13 cellular contexts compared by ENCODE assay signal in genomic region chr4:173525118-173526033, GRCh38. TPM values are rescaled to one million over a fixed set of nuclear protein-coding genes. Genes with fewer than 3 reads are reported as not detected.
A peak's percentile ranks its signal among the peaks of the same experiment; 100 is the strongest.
DNase-seq lines count a peak whose midpoint lies in the region; ATAC-seq and TF ChIP-seq lines count a peak whose summit lies in the region.
"Had no signal": no experiment of that assay in that cellular context is flagged by ENCODE, and none has a peak within 500 bp of the region (broad histone marks: within the 10 kb centered on the region; RNA-seq: fewer than 3 reads in every experiment).

No MANE protein-coding gene starts in this region.

- H3K27ac Mint-ChIP-seq in activated naive CD8-positive, alpha-beta T cell treated with anti-CD3 and anti-CD28 coated beads, Interleukin-2, amount 10 ng/mL, durations not matched to agents 7 days and 5 days: peak overlapping the region; percentile 75

- POLR2A ChIA-PET in activated naive CD8-positive, alpha-beta T cell treated with anti-CD3 and anti-CD28 coated beads, Interleukin-2, amount 10 ng/mL, durations not matched to agents 7 days and 5 days (lab: Charles Lee): no interaction called here

- H3K36me3 ChIP-seq in H7 (replicated peaks; ENCODE audit: control insufficient read depth, insufficient read depth, low read length) (no peaks in the 10 kb centered on the region), rectal smooth muscle tissue (ENCODE audit: control insufficient read depth, insufficient read depth, low read length) (peaks cover 11% of the 10 kb centered on the region)

- ATAC-seq in activated naive CD8-positive, alpha-beta T cell treated with anti-CD3 and anti-CD28 coated beads, Interleukin-2, amount 10 ng/mL, durations not matched to agents 7 days and 5 days (ENCODE audit: low read depth): no peak
- no peak for ATAC-seq in left ventricle myocardium superior
- ATAC-seq in activated CD4-positive, CD25-positive, alpha-beta regulatory T cell treated with anti-CD3 and anti-CD28 coated beads, Interleukin-2, amount 50 U/mL, for 24 hours: no peak
- ATAC-seq: T-cell had no signal

- H3K4me1 ChIP-seq in rectal smooth muscle tissue (ENCODE audit: control insufficient read depth, insufficient read depth, low read length): peaks cover 19% of the 10 kb centered on the region

- peaks cover 23% of the 10 kb centered on the region for H3K4me1 Mint-ChIP-seq in activated naive CD8-positive, alpha-beta T cell treated with anti-CD3 and anti-CD28 coated beads, Interleukin-2, amount 10 ng/mL, durations not matched to agents 7 days and 5 days

- no peak for TF ChIP-seq POLR2A in erythroblast (IDR thresholded peaks at IDR 0.05; ENCODE audit: low read length)

- intact Hi-C loops in left ventricle myocardium superior (cut with micrococcal nuclease): no loop called here

- H3K36me3 Mint-ChIP-seq in activated naive CD8-positive, alpha-beta T cell treated with anti-CD3 and anti-CD28 coated beads, Interleukin-2, amount 10 ng/mL, durations not matched to agents 7 days and 5 days: peaks cover 7% of the 10 kb centered on the region

- H3K27ac ChIP-seq in rectal smooth muscle tissue (ENCODE audit: low read depth, low read length): peak overlapping the region; percentile 99

- no peak overlapping the region for H3K9ac ChIP-seq in rectal smooth muscle tissue (ENCODE audit: low read length)

- peaks cover 89% of the 10 kb centered on the region for H3K27me3 Mint-ChIP-seq in activated naive CD8-positive, alpha-beta T cell treated with anti-CD3 and anti-CD28 coated beads, Interleukin-2, amount 10 ng/mL, durations not matched to agents 7 days and 5 days

- H3K27me3 ChIP-seq in H7 (ENCODE audit: control insufficient read depth, insufficient read depth, low read length) (peaks cover 98% of the 10 kb centered on the region), rectal smooth muscle tissue (ENCODE audit: control insufficient read depth, insufficient read depth, low read length) (peaks cover 14% of the 10 kb centered on the region)

- peaks cover 18% of the 10 kb centered on the region for H3K9me3 Mint-ChIP-seq in activated naive CD8-positive, alpha-beta T cell treated with anti-CD3 and anti-CD28 coated beads, Interleukin-2, amount 10 ng/mL, durations not matched to agents 7 days and 5 days
- H3K9me3 Mint-ChIP-seq: central memory CD8-positive, alpha-beta T cell had no signal

- DNase-seq in H7: peak; percentile 70
- DNase-seq in activated naive CD8-positive, alpha-beta T cell treated with anti-CD3 and anti-CD28 coated beads, Interleukin-2, amount 10 ng/mL, durations not matched to agents 7 days and 5 days: no peak
- DNase-seq in left ventricle myocardium superior: peak; percentile 60
- no peak for DNase-seq in NCI-H187 treated with DMSO at 0.1 percent for 48 hours (lab: John Stamatoyannopoulos, UW)
- no peak for DNase-seq in erythroblast (lab: John Stamatoyannopoulos, UW)
- DNase-seq in NCI-H748 (lab: John Stamatoyannopoulos, UW; ENCODE audit: unreplicated experiment): no peak
- DNase-seq: foreskin melanocyte; NCI-H1105; stimulated activated naive CD4-positive, alpha-beta T cell; T-cell had no signal

- H3K4me3 ChIP-seq in H7 (ENCODE audit: insufficient read depth, low read depth, low read length): no peak overlapping the region
- H3K4me3 ChIP-seq in rectal smooth muscle tissue (ENCODE audit: low read length): peak overlapping the region; percentile 82

- H3K4me3 Mint-ChIP-seq in activated naive CD8-positive, alpha-beta T cell treated with anti-CD3 and anti-CD28 coated beads, Interleukin-2, amount 10 ng/mL, durations not matched to agents 7 days and 5 days: no peak overlapping the region
- H3K4me3 Mint-ChIP-seq: central memory CD8-positive, alpha-beta T cell had no signal

RNA-seq across cellular contexts. Expression of gene HAND2, which starts 4.7 kb away (rescaled TPM):
- not detected in 2 replicates for total RNA-seq in H7 (2014; rRNA removed; shearing (Covaris generic))
- total RNA-seq in activated naive CD8-positive, alpha-beta T cell treated with anti-CD3 and anti-CD28 coated beads, Interleukin-2, amount 10 ng/mL, durations not matched to agents 7 days and 5 days: not detected
- 180 TPM for total RNA-seq in left ventricle myocardium superior
- total RNA-seq: T-cell had no signal

Comparison
In these comparisons a context has a peak if more than half of its experiments do, and no peak if none do; other contexts are left out.
1. DNase-seq: peak in H7 (single experiment) and left ventricle myocardium superior (single experiment); none in activated naive CD8-positive, alpha-beta T cell treated with anti-CD3 and anti-CD28 coated beads, Interleukin-2, amount 10 ng/mL, durations not matched to agents 7 days and 5 days (single experiment), NCI-H187 treated with DMSO at 0.1 percent for 48 hours (single experiment), erythroblast (0 of 2) and NCI-H748 (single experiment).
2. RNA of gene HAND2, which starts 4.7 kb away (total RNA-seq): 180 TPM in left ventricle myocardium superior (single experiment); not detected in activated naive CD8-positive, alpha-beta T cell treated with anti-CD3 and anti-CD28 coated beads, Interleukin-2, amount 10 ng/mL, durations not matched to agents 7 days and 5 days and not detected in H7; every median in the first group is over 100 times any median in the second.